32 cellular contexts compared by ENCODE assay signal in genomic region chr7:142308326-142308725, GRCh38. TPM values are rescaled to one million over a fixed set of nuclear protein-coding genes. Genes with fewer than 3 reads are reported as not detected.
DNase-seq lines count a peak whose midpoint lies in the region; ATAC-seq and FAIRE-seq lines count a peak whose summit lies in the region.
"Had no signal": no experiment of that assay in that cellular context is flagged by ENCODE, and none has a peak within 500 bp of the region (broad histone marks: within the 10 kb centered on the region; RNA-seq: fewer than 3 reads in every experiment).

No MANE protein-coding gene starts in this region.

- H3K27ac Mint-ChIP-seq in activated T-cell treated with anti-CD3 and anti-CD28 coated beads, Interleukin-2, amount 50 U/mL, for 24 hours, result no peak overlapping the region
- H3K27ac Mint-ChIP-seq in activated naive CD8-positive, alpha-beta T cell treated with anti-CD3 and anti-CD28 coated beads, Interleukin-2, amount 10 ng/mL, durations not matched to agents 7 days and 5 days, result no peak overlapping the region
- H3K27ac Mint-ChIP-seq in stimulated activated naive CD8-positive, alpha-beta T cell treated with anti-CD3 and anti-CD28 coated beads, Interleukin-15, Interleukin-2, amounts not matched to agents 100 ng/mL and 50 ng/mL, for 24 hours, result no peak overlapping the region
- H3K27ac Mint-ChIP-seq: activated B cell treated with CpG ODN at 0.5 μM for 24 hours, brain, naive B cell had no signal

- WGBS in small intestine, 3 donors, result 69 to 80% (median 73%) methylated on average over 4 of the region's 4 CpGs

- H3K4me3 Mint-ChIP-seq in activated T-cell treated with anti-CD3 and anti-CD28 coated beads, Interleukin-2, amount 50 U/mL, for 24 hours, result peak overlapping the region; percentile 44
- peak overlapping the region; percentile 41 for H3K4me3 Mint-ChIP-seq in activated naive CD8-positive, alpha-beta T cell treated with anti-CD3 and anti-CD28 coated beads, Interleukin-2, amount 10 ng/mL, durations not matched to agents 7 days and 5 days
- peak overlapping the region; percentile 32 for H3K4me3 Mint-ChIP-seq in stimulated activated naive CD8-positive, alpha-beta T cell treated with anti-CD3 and anti-CD28 coated beads, Interleukin-15, Interleukin-2, amounts not matched to agents 100 ng/mL and 50 ng/mL, for 24 hours
- H3K4me3 Mint-ChIP-seq: activated B cell treated with CpG ODN at 0.5 μM for 24 hours, brain, naive B cell had no signal

- H3K9me3 Mint-ChIP-seq in activated T-cell treated with anti-CD3 and anti-CD28 coated beads, Interleukin-2, amount 50 U/mL, for 24 hours, result no peaks in the 10 kb centered on the region
- no peaks in the 10 kb centered on the region for H3K9me3 Mint-ChIP-seq in activated naive CD8-positive, alpha-beta T cell treated with anti-CD3 and anti-CD28 coated beads, Interleukin-2, amount 10 ng/mL, durations not matched to agents 7 days and 5 days
- no peaks in the 10 kb centered on the region for H3K9me3 Mint-ChIP-seq in stimulated activated naive CD8-positive, alpha-beta T cell treated with anti-CD3 and anti-CD28 coated beads, Interleukin-15, Interleukin-2, amounts not matched to agents 100 ng/mL and 50 ng/mL, for 24 hours
- H3K9me3 Mint-ChIP-seq: activated B cell treated with CpG ODN at 0.5 μM for 24 hours, brain, naive B cell had no signal

- DNase-seq in activated T-cell treated with anti-CD3 and anti-CD28 coated beads, Interleukin-2, amount 50 U/mL, for 24 hours, result no peak
- no peak for DNase-seq in activated T-cell treated with anti-CD3 and anti-CD28 coated beads, Interleukin-2, amount 50 U/mL, for 1 hour
- DNase-seq in D341Med (ENCODE audit: low spot score) (peak; percentile 40), COLO668 (lab: John Stamatoyannopoulos, UW; ENCODE audit: unreplicated experiment) (no peak), small intestine (no peak), NCI-H446 treated with DMSO at 0.1 percent for 48 hours (lab: John Stamatoyannopoulos, UW) (no peak)
- no peak for DNase-seq in activated naive CD8-positive, alpha-beta T cell treated with anti-CD3 and anti-CD28 coated beads, Interleukin-2, amount 10 ng/mL, durations not matched to agents 7 days and 5 days
- DNase-seq: activated B cell treated with CpG ODN at 0.5 μM for 24 hours, adrenal gland, BE2C, EL, left ventricle myocardium superior, naive B cell, NCI-H1417, NCI-H2081, NCI-H345, NCI-H748 treated with DMSO at 0.1 percent for 48 hours, SJCRH30, transverse colon had no signal

- POLR2A ChIA-PET in activated naive CD8-positive, alpha-beta T cell treated with anti-CD3 and anti-CD28 coated beads, Interleukin-2, amount 10 ng/mL, durations not matched to agents 7 days and 5 days (lab: Charles Lee), result interaction anchor here (1.2 to 1.3 kb wide), 3 partner anchors 480 to 490 kb away, joined by 3 to 7 read pairs (median 5); no protein-coding TSS in a partner anchor

- peaks cover 10% of the 10 kb centered on the region for H3K4me1 Mint-ChIP-seq in activated T-cell treated with anti-CD3 and anti-CD28 coated beads, Interleukin-2, amount 50 U/mL, for 24 hours (ENCODE audit: low read depth)
- peaks cover 11% of the 10 kb centered on the region for H3K4me1 Mint-ChIP-seq in activated naive CD8-positive, alpha-beta T cell treated with anti-CD3 and anti-CD28 coated beads, Interleukin-2, amount 10 ng/mL, durations not matched to agents 7 days and 5 days
- H3K4me1 Mint-ChIP-seq in stimulated activated naive CD8-positive, alpha-beta T cell treated with anti-CD3 and anti-CD28 coated beads, Interleukin-15, Interleukin-2, amounts not matched to agents 100 ng/mL and 50 ng/mL, for 24 hours (ENCODE audit: low read depth), result peaks cover 7% of the 10 kb centered on the region
- H3K4me1 Mint-ChIP-seq: brain had no signal

- H3K27ac ChIP-seq in small intestine (ENCODE audit: low read depth in 1 of 2, low read length in 1 of 2), result no peak overlapping the region
- H3K27ac ChIP-seq: adrenal gland, SJCRH30, transverse colon had no signal

- peak; percentile 27 for ATAC-seq in activated naive CD8-positive, alpha-beta T cell treated with anti-CD3 and anti-CD28 coated beads, Interleukin-2, amount 10 ng/mL, durations not matched to agents 7 days and 5 days (ENCODE audit: low read depth)
- ATAC-seq: HCT116, K562, left ventricle myocardium superior had no signal

- no peaks in the 10 kb centered on the region for H3K9me3 ChIP-seq in small intestine (ENCODE audit: control insufficient read depth, low read depth)
- H3K9me3 ChIP-seq: adrenal gland, BE2C, SJCRH30, transverse colon had no signal

- no peaks in the 10 kb centered on the region for H3K36me3 Mint-ChIP-seq in activated T-cell treated with anti-CD3 and anti-CD28 coated beads, Interleukin-2, amount 50 U/mL, for 24 hours (ENCODE audit: low read depth)
- no peaks in the 10 kb centered on the region for H3K36me3 Mint-ChIP-seq in activated naive CD8-positive, alpha-beta T cell treated with anti-CD3 and anti-CD28 coated beads, Interleukin-2, amount 10 ng/mL, durations not matched to agents 7 days and 5 days
- no peaks in the 10 kb centered on the region for H3K36me3 Mint-ChIP-seq in stimulated activated naive CD8-positive, alpha-beta T cell treated with anti-CD3 and anti-CD28 coated beads, Interleukin-15, Interleukin-2, amounts not matched to agents 100 ng/mL and 50 ng/mL, for 24 hours (ENCODE audit: low read depth)
- H3K36me3 Mint-ChIP-seq: brain, naive B cell had no signal

- H3K4me1 ChIP-seq in small intestine (ENCODE audit: control insufficient read depth in 2 of 2, insufficient read depth in 1 of 2, low read depth in 1 of 2, low read length in 1 of 2), result no peaks in the 10 kb centered on the region
- H3K4me1 ChIP-seq: adrenal gland, BE2C, SJCRH30, transverse colon had no signal

- peaks cover 22% of the 10 kb centered on the region for H3K27me3 Mint-ChIP-seq in activated T-cell treated with anti-CD3 and anti-CD28 coated beads, Interleukin-2, amount 50 U/mL, for 24 hours
- H3K27me3 Mint-ChIP-seq in activated naive CD8-positive, alpha-beta T cell treated with anti-CD3 and anti-CD28 coated beads, Interleukin-2, amount 10 ng/mL, durations not matched to agents 7 days and 5 days, result peaks cover 27% of the 10 kb centered on the region
- H3K27me3 Mint-ChIP-seq in stimulated activated naive CD8-positive, alpha-beta T cell treated with anti-CD3 and anti-CD28 coated beads, Interleukin-15, Interleukin-2, amounts not matched to agents 100 ng/mL and 50 ng/mL, for 24 hours, result peaks cover 10% of the 10 kb centered on the region

- no peaks in the 10 kb centered on the region for H3K36me3 ChIP-seq in small intestine (ENCODE audit: control insufficient read depth in 2 of 2, insufficient read depth in 2 of 2, low read length in 2 of 2)
- H3K36me3 ChIP-seq: adrenal gland, BE2C, SJCRH30, transverse colon had no signal

- no peak overlapping the region for H3K4me3 ChIP-seq in small intestine (ENCODE audit: low read depth in 1 of 2, low read length in 2 of 2)
- H3K4me3 ChIP-seq: adrenal gland, K562, SJCRH30, transverse colon had no signal

- no peaks in the 10 kb centered on the region for H3K27me3 ChIP-seq in small intestine (ENCODE audit: control insufficient read depth in 2 of 2, insufficient read depth in 2 of 2, low read length in 2 of 2)
- H3K27me3 ChIP-seq: adrenal gland, BE2C, transverse colon had no signal

- FAIRE-seq in small intestine (lab: Jason Lieb, UNC), result no peak
- FAIRE-seq: GM12891, islet of Langerhans, K562 had no signal

RNA-seq across cellular contexts. Expression of gene PRSS58, which starts 50.5 kb away (rescaled TPM):
- not detected for total RNA-seq in activated naive CD8-positive, alpha-beta T cell treated with anti-CD3 and anti-CD28 coated beads, Interleukin-2, amount 10 ng/mL, durations not matched to agents 7 days and 5 days
- polyA plus RNA-seq in small intestine, result not detected
- total RNA-seq: activated B cell treated with CpG ODN at 0.5 μM for 24 hours; activated CD8-positive, alpha-beta memory T cell treated with anti-CD3 and anti-CD28 coated beads for 36 hours; adrenal gland; chondrocyte; HT-29; K562; left ventricle myocardium superior; M059J; omental fat pad; RPMI7951; SJCRH30; skeletal muscle tissue; transverse colon had no signal
- polyA plus RNA-seq: adrenal gland, K562 had no signal
